ENCODE assay signal across 8 cellular contexts in genomic region chr19:4057913-4058695, GRCh38. TPM values are rescaled to one million over a fixed set of nuclear protein-coding genes. Genes with fewer than 3 reads are reported as not detected.
DNase-seq lines count a peak whose midpoint lies in the region; ATAC-seq and TF ChIP-seq lines count a peak whose summit lies in the region.

No MANE protein-coding gene starts in this region.

- POLR2A ChIA-PET in A673 (lab: Charles Lee; ENCODE audit: low non-redundant PET): no interaction called here

- H3K36me3 ChIP-seq in A673 (ENCODE audit: insufficient read depth, low read length, poor library complexity, severe bottlenecking): peaks cover 20% of the 10 kb centered on the region

- no peak for ATAC-seq in GM19455 (IDR thresholded peaks at IDR 0.05; ENCODE audit: unreplicated experiment)

- no peaks in the 10 kb centered on the region for H3K27me3 ChIP-seq in A673 (replicated peaks; ENCODE audit: insufficient read depth, low read depth, low read length, poor library complexity)

- intact Hi-C loops in A673 (cut with micrococcal nuclease; ENCODE audit: unreplicated experiment): no loop called here
- intact Hi-C loops in head of caudate nucleus (cut with DNase I): no loop called here

- no peak overlapping the region for H3K4me3 ChIP-seq in A673 (ENCODE audit: low read depth, low read length, poor library complexity, severe bottlenecking)

- H3K4me1 ChIP-seq in A673 (ENCODE audit: insufficient read depth, low read length, poor library complexity, severe bottlenecking): peaks cover 5% of the 10 kb centered on the region

- DNase-seq in A673 (ENCODE audit: low spot score) (peak; percentile 44), HuH-7.5 (ENCODE audit: low spot score) (peak; percentile 99), head of caudate nucleus (peak in 25 of 42 donors; percentile 39 to 89 (median 62)), pulmonary artery endothelial cell (ENCODE audit: low read depth, low spot score) (peak; percentile 40), NCI-H2081 treated with DMSO at 0.1 percent for 48 hours (lab: John Stamatoyannopoulos, UW) (no peak), NCI-H1436 (lab: John Stamatoyannopoulos, UW) (no peak)
- DNase-seq in activated effector memory CD4-positive, alpha-beta T cell treated with Interleukin-2 at 50 U/mL for 16 hours: peak; percentile 25

- peak overlapping the region; percentile 65 for H3K27ac ChIP-seq in A673 (ENCODE audit: low read depth, low read length, poor library complexity, severe bottlenecking)

- H3K9me3 ChIP-seq in A673 (ENCODE audit: low read depth, low read length, poor library complexity, severe bottlenecking): no peaks in the 10 kb centered on the region

- CTCF ChIA-PET in A673 (lab: Charles Lee): no interaction called here

- no TSS peak for BruUV-seq in A673 (replicated peaks; lab: Mats Ljungman, UMichigan)

- TF ChIP-seq CTCF in A673 (conservative IDR thresholded peaks at IDR 0.05; ENCODE audit: low read depth, low read length): no peak

RNA-seq across cellular contexts. Expression of gene ZBTB7A, which starts 8.6 kb away (rescaled TPM):
- 25.1 and 25.9 TPM in 2 replicates for total RNA-seq in A673 (2021)
- total RNA-seq in pulmonary artery endothelial cell: 12.5 and 12.9 TPM in 2 replicates

RNA-seq across cellular contexts. Expression of gene PIAS4, which starts 50.6 kb away (rescaled TPM):
- total RNA-seq in A673 (2021) (48.1 and 59.1 TPM in 2 replicates), pulmonary artery endothelial cell (26.5 and 49.2 TPM in 2 replicates)

Comparison
In these comparisons a context has a peak if more than half of its experiments do, and no peak if none do; other contexts are left out.
1. DNase-seq: peak in A673 (single experiment), HuH-7.5 (single experiment), activated effector memory CD4-positive, alpha-beta T cell treated with Interleukin-2 at 50 U/mL for 16 hours (single experiment), head of caudate nucleus (25 of 42) and pulmonary artery endothelial cell (single experiment); none in NCI-H2081 treated with DMSO at 0.1 percent for 48 hours (single experiment) and NCI-H1436 (single experiment).